Comparison of ENCODE assay signal across 17 cellular contexts in the genomic region with DNA sequence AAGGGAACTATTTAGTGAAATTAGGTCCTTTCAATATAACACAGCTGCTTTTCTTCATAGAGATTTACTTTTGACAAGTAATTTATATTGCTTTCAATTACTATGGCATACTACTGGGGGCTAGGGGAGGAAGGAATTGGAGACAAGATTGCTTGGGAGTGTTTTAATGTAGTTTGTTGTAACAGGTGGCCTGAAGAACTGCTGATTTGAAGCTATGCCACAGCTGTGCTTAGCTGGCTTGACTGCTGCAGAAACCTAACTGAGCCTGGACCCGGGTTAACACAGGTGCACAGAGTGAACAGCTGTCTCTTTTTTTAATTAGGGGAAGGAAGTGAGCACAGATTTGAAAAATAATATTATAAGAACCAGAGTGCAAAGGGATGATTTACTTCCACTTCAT.
A peak's percentile ranks its signal among the peaks of the same experiment; 100 is the strongest.
DNase-seq lines count a peak whose midpoint lies in the region; ATAC-seq and TF ChIP-seq lines count a peak whose summit lies in the region.
"Had no signal": no experiment of that assay in that cellular context is flagged by ENCODE, and none has a peak within 500 bp of the region (broad histone marks: within the 10 kb centered on the region; RNA-seq: fewer than 3 reads in every experiment).

No MANE protein-coding gene starts in this region.

- no peak overlapping the region for H3K4ac ChIP-seq in neuronal stem cell (ENCODE audit: low read length)

- H3F3A ChIP-seq in DOHH2 (ENCODE audit: control insufficient read depth, insufficient read depth) (peaks cover 3% of the 10 kb centered on the region), SU-DHL-6 (ENCODE audit: insufficient read depth) (peaks cover 4% of the 10 kb centered on the region; the same call in 1 of the 2 replicates)

- WGBS in neuronal stem cell (ENCODE audit: extremely low coverage in 2 of 2, insufficient read length in 2 of 2, insufficient replicate concordance in 1 of 2), 2 donors, result no CpG with 5 or more reads among the region's 1 CpG

- peak overlapping the region; percentile 76 for H3K27ac ChIP-seq in DOHH2 (ENCODE audit: low read depth, low read length)
- peak overlapping the region; percentile 63 for H3K27ac ChIP-seq in SU-DHL-6 (ENCODE audit: low read depth, low read length)
- H3K27ac ChIP-seq in neuronal stem cell (replicated peaks; ENCODE audit: low read length), result peak overlapping the region; percentile 78
- H3K27ac ChIP-seq: KMS-11, ovary had no signal

- no peaks in the 10 kb centered on the region for H4K20me1 ChIP-seq in DOHH2 (ENCODE audit: control insufficient read depth, insufficient read depth, low read depth, low read length)
- H4K20me1 ChIP-seq in SU-DHL-6 (ENCODE audit: low read depth, low read length), result no peaks in the 10 kb centered on the region

- DNase-seq in NCI-H1436 treated with DMSO at 0.1 percent for 48 hours (lab: John Stamatoyannopoulos, UW) (peak; percentile 64), neuronal stem cell (ENCODE audit: low spot score) (peak; percentile 8), nucleus accumbens (lab: John Stamatoyannopoulos, UW) (no peak)
- DNase-seq in stimulated activated CD4-positive, alpha-beta T cell treated with anti-CD3 and anti-CD28 coated beads, Interleukin-12 subunit alpha, Interleukin-12 subunit beta, amount 100 ng/mL, for 4 hours, result no peak
- DNase-seq: activated CD4-positive, alpha-beta T cell treated with anti-CD3 and anti-CD28 coated beads for 1 hour; AML-193; Caco-2; foreskin fibroblast; NCI-H446; ovary; stimulated activated CD4-positive, alpha-beta T cell treated with anti-CD3 and anti-CD28 coated beads, Interleukin-2, amount 100 ng/mL, for 48 hours had no signal

- H2BK15ac ChIP-seq in neuronal stem cell (ENCODE audit: low read length), result no peak overlapping the region

- H3K79me1 ChIP-seq in neuronal stem cell (ENCODE audit: low read depth, low read length), result no peaks in the 10 kb centered on the region

- H3K4me2 ChIP-seq in DOHH2 (ENCODE audit: low read length), result peak overlapping the region; percentile 59
- H3K4me2 ChIP-seq in SU-DHL-6 (ENCODE audit: low read depth, low read length, poor library complexity, severe bottlenecking), result peak overlapping the region; percentile 53
- peak overlapping the region; percentile 30 for H3K4me2 ChIP-seq in neuronal stem cell (ENCODE audit: insufficient read depth, low read length, poor library complexity, severe bottlenecking)
- H3K4me2 ChIP-seq: KMS-11 had no signal

- H4K8ac ChIP-seq in neuronal stem cell (ENCODE audit: low read depth, low read length), result no peak overlapping the region

- H3K14ac ChIP-seq in neuronal stem cell (ENCODE audit: low read length), result no peak overlapping the region

- H2BK12ac ChIP-seq in neuronal stem cell (ENCODE audit: low read length), result no peak overlapping the region

- peaks cover 5% of the 10 kb centered on the region; the same call in 1 of the 2 replicates for H3K9me3 ChIP-seq in DOHH2 (ENCODE audit: control insufficient read depth, insufficient read depth, low read length)
- no peaks in the 10 kb centered on the region; the same call in 1 of the 2 replicates for H3K9me3 ChIP-seq in SU-DHL-6 (ENCODE audit: insufficient read depth, low read length)
- no peaks in the 10 kb centered on the region for H3K9me3 ChIP-seq in neuronal stem cell (replicated peaks in 1 of 2; ENCODE audit: control insufficient read depth in 2 of 2, insufficient read depth in 1 of 2, low read depth in 1 of 2, low read length in 2 of 2)
- H3K9me3 ChIP-seq: Caco-2, ovary had no signal

- no peak overlapping the region for H3K18ac ChIP-seq in neuronal stem cell (ENCODE audit: low read length)

- H2BK5ac ChIP-seq in neuronal stem cell (ENCODE audit: low read length), result no peak overlapping the region

- no peak overlapping the region for H2BK120ac ChIP-seq in neuronal stem cell (ENCODE audit: low read depth, low read length)

- no peak overlapping the region for H3K23ac ChIP-seq in neuronal stem cell (ENCODE audit: low read depth, low read length, poor library complexity)

- H3K36me3 ChIP-seq in DOHH2 (ENCODE audit: control insufficient read depth, low read length) (no peaks in the 10 kb centered on the region), SU-DHL-6 (ENCODE audit: low read length) (no peaks in the 10 kb centered on the region), neuronal stem cell (replicated peaks in 1 of 2; ENCODE audit: control insufficient read depth in 2 of 2, insufficient read depth in 2 of 2, low read length in 2 of 2) (no peaks in the 10 kb centered on the region)
- H3K36me3 ChIP-seq: ovary had no signal

- H3K9me2 ChIP-seq in DOHH2 (replicated peaks; ENCODE audit: control insufficient read depth, low read length), result no peaks in the 10 kb centered on the region
- no peaks in the 10 kb centered on the region for H3K9me2 ChIP-seq in SU-DHL-6 (replicated peaks; ENCODE audit: insufficient read depth, low read length)

- no peaks in the 10 kb centered on the region for H3K79me2 ChIP-seq in DOHH2 (ENCODE audit: control insufficient read depth, low read length)
- no peaks in the 10 kb centered on the region for H3K79me2 ChIP-seq in SU-DHL-6 (ENCODE audit: insufficient read depth, low read length)

- peaks cover 24% of the 10 kb centered on the region for H3K4me1 ChIP-seq in DOHH2 (ENCODE audit: control insufficient read depth, low read length)
- H3K4me1 ChIP-seq in neuronal stem cell (ENCODE audit: control insufficient read depth in 2 of 2, insufficient read depth in 1 of 2, low read depth in 1 of 2, low read length in 2 of 2), result peaks cover 0 to 7% of the 10 kb centered on the region in 2 donors

- no peak overlapping the region for H4K91ac ChIP-seq in neuronal stem cell (ENCODE audit: low read depth, low read length, poor library complexity)

- ATAC-seq in GM18873 (IDR thresholded peaks at IDR 0.05; ENCODE audit: low FRiP score, unreplicated experiment) (no peak), HG02884 (IDR thresholded peaks at IDR 0.05; ENCODE audit: unreplicated experiment) (no peak)
- ATAC-seq: HCT116 had no signal

- TF ChIP-seq CTCF in DOHH2 (IDR thresholded peaks at IDR 0.05; ENCODE audit: low read depth, low read length, poor library complexity, severe bottlenecking) (no peak), SU-DHL-6 (IDR thresholded peaks at IDR 0.05; ENCODE audit: insufficient read depth, low read length, poor library complexity, severe bottlenecking) (no peak)

- H3K4me3 ChIP-seq in DOHH2 (ENCODE audit: low read length) (peak overlapping the region; percentile 47), SU-DHL-6 (ENCODE audit: insufficient read depth, low read length, poor library complexity, severe bottlenecking) (no peak overlapping the region), neuronal stem cell (ENCODE audit: low read length in 2 of 2) (no peak overlapping the region)
- H3K4me3 ChIP-seq: ovary had no signal

- H2AFZ ChIP-seq in SU-DHL-6 (ENCODE audit: low read depth, low read length, severe bottlenecking), result no peak overlapping the region
- H2AFZ ChIP-seq in neuronal stem cell (ENCODE audit: low read length), result no peak overlapping the region

- H2AK5ac ChIP-seq in neuronal stem cell (ENCODE audit: low read depth, low read length), result no peak overlapping the region

- H3K27me3 ChIP-seq in DOHH2 (ENCODE audit: control insufficient read depth, low read length) (no peaks in the 10 kb centered on the region), SU-DHL-6 (ENCODE audit: low read length) (no peaks in the 10 kb centered on the region), neuronal stem cell (ENCODE audit: control insufficient read depth in 3 of 3, insufficient read depth in 3 of 3, low read depth in 1 of 3, low read length in 3 of 3) (no peaks in the 10 kb centered on the region)
- H3K27me3 ChIP-seq: ovary had no signal

- no peak overlapping the region for H3K9ac ChIP-seq in SU-DHL-6 (ENCODE audit: low read length)
- H3K9ac ChIP-seq in neuronal stem cell (ENCODE audit: low read depth, low read length, poor library complexity), result no peak overlapping the region
- H3K9ac ChIP-seq: KMS-11 had no signal

Comparison
In these comparisons a context has a peak if more than half of its experiments do, and no peak if none do; other contexts are left out.
1. DNase-seq: peak in NCI-H1436 treated with DMSO at 0.1 percent for 48 hours (single experiment) and neuronal stem cell (single experiment); none in stimulated activated CD4-positive, alpha-beta T cell treated with anti-CD3 and anti-CD28 coated beads, Interleukin-12 subunit alpha, Interleukin-12 subunit beta, amount 100 ng/mL, for 4 hours (single experiment) and nucleus accumbens (0 of 56).
2. Peak in every context shown above with its lines, with median percentiles within 50 percentile points of each other: H3K27ac ChIP-seq and H3K4me2 ChIP-seq.